ENCODE assay signal across 20 cellular contexts in the genomic region with DNA sequence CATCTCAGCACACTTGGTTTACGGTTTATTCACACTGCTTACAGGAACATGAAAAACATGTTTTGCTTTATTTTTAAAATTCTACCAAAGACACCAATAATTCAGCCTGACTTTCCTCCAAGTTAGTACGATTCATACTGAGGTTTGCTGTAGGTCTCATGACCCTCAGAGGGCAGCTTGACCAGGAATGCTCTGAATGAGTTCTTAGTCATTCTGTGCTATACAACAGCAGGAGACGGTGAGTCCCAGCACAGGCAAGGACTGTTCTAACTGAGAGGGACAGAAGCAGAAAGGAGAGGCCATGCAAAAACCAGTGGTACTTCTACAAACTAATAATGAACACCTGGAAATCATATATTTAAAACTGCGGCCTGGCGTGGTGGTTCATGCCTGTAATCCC. TPM values are rescaled to one million over a fixed set of nuclear protein-coding genes. Genes with fewer than 3 reads are reported as not detected.
A peak's percentile ranks its signal among the peaks of the same experiment; 100 is the strongest.
DNase-seq lines count a peak whose midpoint lies in the region; ATAC-seq and TF ChIP-seq lines count a peak whose summit lies in the region.
"Had no signal": no experiment of that assay in that cellular context is flagged by ENCODE, and none has a peak within 500 bp of the region (broad histone marks: within the 10 kb centered on the region; RNA-seq: fewer than 3 reads in every experiment).

No MANE protein-coding gene starts in this region.

- TF ChIP-seq CTCF in fibroblast of mammary gland (conservative IDR thresholded peaks at IDR 0.05; ENCODE audit: control insufficient read depth, insufficient read depth, low read depth, low read length), result no peak
- no peak for TF ChIP-seq CTCF in osteoblast (IDR thresholded peaks at IDR 0.05; ENCODE audit: extremely low read depth, low read depth, low read length)

- H3K27me3 ChIP-seq in osteoblast (ENCODE audit: insufficient read depth, low read length), result peaks cover 14% of the 10 kb centered on the region
- H3K27me3 ChIP-seq: suprapubic skin had no signal

- in situ Hi-C loops in Caki2 (cut with HindIII; ENCODE audit: low pct_unique_long_range_greater_than_20kb, low sequenced_read_pairs), result no loop called here

- H3K4me3 ChIP-seq in fibroblast of mammary gland (ENCODE audit: control insufficient read depth, low read depth, low read length), result no peak overlapping the region
- H3K4me3 ChIP-seq in osteoblast (ENCODE audit: insufficient read depth, low read length), result no peak overlapping the region
- H3K4me3 ChIP-seq: suprapubic skin had no signal

- no peak overlapping the region for H3K4me2 ChIP-seq in osteoblast (ENCODE audit: insufficient read depth, low read length)

- no peaks in the 10 kb centered on the region for H4K20me1 ChIP-seq in osteoblast (ENCODE audit: insufficient read depth, low read length)

- H3K36me3 ChIP-seq in osteoblast (ENCODE audit: insufficient read depth, low read length), result no peaks in the 10 kb centered on the region

- H3K4me1 ChIP-seq in osteoblast (ENCODE audit: insufficient read depth, low read length), result no peaks in the 10 kb centered on the region

- H3K9me3 ChIP-seq in osteoblast (ENCODE audit: low read depth, low read length), result no peaks in the 10 kb centered on the region
- H3K9me3 ChIP-seq: suprapubic skin had no signal

- ATAC-seq in GM18517 (IDR thresholded peaks at IDR 0.05; ENCODE audit: unreplicated experiment), result no peak
- ATAC-seq: activated CD4-positive, CD25-positive, alpha-beta regulatory T cell treated with anti-CD3 and anti-CD28 coated beads, Interleukin-2, amount 50 U/mL, for 24 hours; right cardiac atrium had no signal

- H2AFZ ChIP-seq in osteoblast (ENCODE audit: low read length), result no peak overlapping the region

- H3K27ac ChIP-seq in osteoblast (ENCODE audit: low read depth, low read length), result no peak overlapping the region
- H3K27ac ChIP-seq: C4-2B, suprapubic skin had no signal

- no peaks in the 10 kb centered on the region for H3K79me2 ChIP-seq in osteoblast (ENCODE audit: insufficient read depth, low read length)

- DNase-seq in Caki2 (ENCODE audit: low read depth), result peak; percentile 8
- peak; percentile 63 for DNase-seq in M059J (ENCODE audit: low read depth)
- peak; percentile 72 for DNase-seq in fibroblast of mammary gland (ENCODE audit: low read depth)
- peak; percentile 92 for DNase-seq in osteoblast (ENCODE audit: insufficient read length, low spot score, missing footprints)
- DNase-seq in NOMO-1 treated with DMSO at 0.1 percent for 48 hours (lab: John Stamatoyannopoulos, UW; ENCODE audit: unreplicated experiment), result no peak
- DNase-seq in NCI-H146 (lab: John Stamatoyannopoulos, UW), result no peak
- no peak for DNase-seq in HUDEP-2 (lab: John Stamatoyannopoulos, UW; ENCODE audit: unreplicated experiment in 76 of 76)
- DNase-seq: activated naive CD4-positive, alpha-beta T cell; DMS79; endodermal cell; immature natural killer cell; mesendoderm; NCI-H748 treated with DMSO at 0.1 percent for 48 hours; nephron progenitor cell; right cardiac atrium had no signal

RNA-seq across cellular contexts. Expression of a gene that starts 6.4 kb away (rescaled TPM):
- total RNA-seq in Caki2 (2014; rRNA removed; shearing (Covaris generic); ENCODE audit: low replicate concordance), result 3.5 and 12.9 TPM in 2 replicates
- 0.71 and 2.3 TPM in 2 replicates for total RNA-seq in M059J (2014; rRNA removed; shearing (Covaris generic))
- total RNA-seq in osteoblast, result 0.29 and 0.36 TPM in 2 replicates
- total RNA-seq: T-helper 1 cell treated with Interleukin-12 subunit alpha and Interleukin-12 subunit beta and Interleukin-4 antibody, amounts not matched to agents 30 ng/mL and 1 ng/mL, for 36 hours had no signal

Comparison
In these comparisons a context has a peak if more than half of its experiments do, and no peak if none do; other contexts are left out.
1. DNase-seq: peak in Caki2 (single experiment), M059J (single experiment), fibroblast of mammary gland (single experiment) and osteoblast (single experiment); none in NOMO-1 treated with DMSO at 0.1 percent for 48 hours (single experiment), NCI-H146 (single experiment) and HUDEP-2 (0 of 76).